In genomic region chr17:36486204-36487194, GRCh38 we compare ENCODE assay signal across 8 cellular contexts. TPM values are rescaled to one million over a fixed set of nuclear protein-coding genes. Genes with fewer than 3 reads are reported as not detected.
DNase-seq lines count a peak whose midpoint lies in the region; ATAC-seq and TF ChIP-seq lines count a peak whose summit lies in the region.

ZNHIT3 (plus strand) TSS chr17:36486681; CDS start chr17:36486700, 19 bp downstream.

- H3K4me1 ChIP-seq in right lobe of liver = peaks cover 0 to 31% (median 4%) of the 10 kb centered on the region in 4 donors

- TF ChIP-seq POLR2A in right lobe of liver (IDR thresholded peaks at IDR 0.05) = peak; percentile 61

- DNase-seq in CD1c-positive myeloid dendritic cell (ENCODE audit: extremely low spot score) (peak; percentile 96), NCI-H82 (lab: John Stamatoyannopoulos, UW) (peak; percentile 98), dorsolateral prefrontal cortex (peak; percentile 84 to 95 (median 93)), right lobe of liver (peak; percentile 89 to 93 (median 92))
- DNase-seq in activated CD4-positive, alpha-beta T cell treated with anti-CD3 and anti-CD28 coated beads, Interleukin-2, amount 50 U/mL, for 48 hours = peak; percentile 88 to 92
- DNase-seq in stimulated activated CD4-positive, alpha-beta T cell treated with anti-CD3 and anti-CD28 coated beads, Interleukin-4, amount 100 ng/mL, for 24 hours = peak; percentile 93

- no peaks in the 10 kb centered on the region for H3K27me3 ChIP-seq in dorsolateral prefrontal cortex
- H3K27me3 ChIP-seq in right lobe of liver = no peaks in the 10 kb centered on the region

- no peaks in the 10 kb centered on the region for H3K36me3 ChIP-seq in right lobe of liver

- H3K27ac ChIP-seq in dorsolateral prefrontal cortex (peak within 1 kb of the TSS in 51 of 59 donors; percentile 10 to 89 (median 77)), right lobe of liver (peak within 1 kb of the TSS; percentile 56 to 61 (median 58))

- TF ChIP-seq CTCF in dorsolateral prefrontal cortex (IDR thresholded peaks at IDR 0.05 in 54 of 56, conservative IDR thresholded peaks at IDR 0.05 in 2 of 56; ENCODE audit: low read depth in 1 of 56, partially characterized antibody in 56 of 56) = peak in 37 of 56 donors; percentile 7 to 62 (median 36)
- no peak for TF ChIP-seq CTCF in right lobe of liver (IDR thresholded peaks at IDR 0.05)

- under 1% methylated on average over 11 of the region's 73 CpGs for WGBS in right lobe of liver (ENCODE audit: insufficient coverage, low coverage, low lambda C conversion rate, missing lambda C conversion rate)

- intact Hi-C loops in dorsolateral prefrontal cortex (cut with DNase I) = loop anchor here (5.0 to 10.0 kb wide), 4 partner anchors 58 to 458 kb away; partner anchors contain the start of genes AATF (in 1 of the 2), DHRS11 (in 1 of the 2) and GGNBP2 (in 1 of the 2)
- intact Hi-C loops in right lobe of liver (cut with DNase I) = no loop called here

- ATAC-seq in GM19452 (IDR thresholded peaks at IDR 0.05; ENCODE audit: unreplicated experiment) (peak; percentile 79), HG03575 (IDR thresholded peaks at IDR 0.05; ENCODE audit: extremely low read depth, insufficient number of reproducible peaks, low FRiP score, unreplicated experiment) (peak; percentile 44), right lobe of liver (peak; percentile 89 to 93 (median 92))

- H3K4me3 ChIP-seq in dorsolateral prefrontal cortex (peak within 1 kb of the TSS; percentile 72 to 100 (median 96)), right lobe of liver (peak within 1 kb of the TSS; percentile 89 to 98 (median 94))

- H3K9me3 ChIP-seq in right lobe of liver = no peaks in the 10 kb centered on the region

RNA-seq across cellular contexts. Expression of gene ZNHIT3, which starts in this region (rescaled TPM):
- total RNA-seq in dorsolateral prefrontal cortex (10 to 100 TPM; 26.6 to 61.2 (median 43.9) TPM), right lobe of liver (10 to 100 TPM; 11.2 to 16.6 (median 12.5) TPM)

Comparison
In these comparisons a context has a peak if more than half of its experiments do, and no peak if none do; other contexts are left out.
1. Peak in every context shown above with its lines: DNase-seq, ATAC-seq, H3K4me3 ChIP-seq and H3K27ac ChIP-seq.
2. CTCF ChIP-seq: peak in dorsolateral prefrontal cortex (37 of 56); none in right lobe of liver (0 of 4).
3. intact Hi-C loops: an anchor here in dorsolateral prefrontal cortex (5.0 to 10.0 kb wide); none called in right lobe of liver.